8 cellular contexts compared by ENCODE assay signal in the genomic region with DNA sequence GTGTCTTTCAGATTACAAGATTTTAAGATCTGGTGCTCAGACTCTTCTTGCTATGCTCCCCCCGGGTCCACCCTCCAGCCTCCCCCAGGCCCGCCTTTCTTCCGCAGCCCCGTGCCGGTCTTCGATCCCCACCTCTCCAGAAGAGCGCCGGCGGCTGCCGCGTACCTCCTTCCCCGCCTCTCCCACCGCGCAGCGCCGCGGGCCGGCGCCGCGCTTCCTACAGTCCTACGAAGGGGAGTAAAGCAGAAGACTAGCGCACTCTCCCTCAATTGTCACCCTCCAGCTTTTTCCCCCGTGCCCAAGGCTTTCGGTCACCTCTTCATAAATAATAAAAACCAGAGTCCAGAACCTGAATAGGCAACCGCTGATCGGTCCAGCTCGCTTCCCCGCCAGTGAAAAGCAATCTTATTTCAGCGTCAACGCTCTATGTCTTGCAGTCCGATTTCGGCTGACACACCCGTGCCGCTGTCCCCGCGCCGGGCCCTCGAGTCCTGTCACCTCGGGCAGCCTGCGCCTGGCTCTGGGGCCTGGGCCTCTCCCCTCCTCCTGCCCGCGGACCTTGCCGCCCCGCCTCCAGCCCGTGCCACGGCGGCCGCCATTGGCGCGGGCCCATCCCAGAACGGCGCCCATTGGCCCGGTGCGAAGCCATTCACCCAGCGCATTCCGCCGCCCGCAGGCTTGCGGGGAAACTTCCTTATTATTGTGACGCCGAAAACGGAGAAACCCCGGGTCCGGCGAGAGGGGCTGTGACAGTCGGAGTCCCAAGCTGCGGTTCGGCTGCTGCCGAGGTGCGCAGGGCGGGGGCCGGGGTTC. TPM values are rescaled to one million over a fixed set of nuclear protein-coding genes. Genes with fewer than 3 reads are reported as not detected.
A peak's percentile ranks its signal among the peaks of the same experiment; 100 is the strongest.
DNase-seq lines count a peak whose midpoint lies in the region; ATAC-seq, FAIRE-seq and TF ChIP-seq lines count a peak whose summit lies in the region.

A gene (plus strand): TSS at position 694 of the 813 bp plus-strand sequence. CDS start 13,344 bp downstream, outside the sequence.

- no peak for TF ChIP-seq EP300 in esophagus muscularis mucosa (IDR thresholded peaks at IDR 0.05)

- H3K4me3 ChIP-seq in esophagus muscularis mucosa, result peak within 1 kb of the TSS; percentile 83 to 97 (median 91)

- in situ Hi-C loops in KBM-7 (cut with MboI; ENCODE audit: low pct_unique_long_range_greater_than_20kb, low sequenced_read_pairs), result no loop called here

- H3K27ac ChIP-seq in esophagus muscularis mucosa (replicated peaks in 1 of 4), result peak within 1 kb of the TSS; percentile 96 to 99 (median 98)

- TF ChIP-seq POLR2A in esophagus muscularis mucosa (IDR thresholded peaks at IDR 0.05; ENCODE audit: low read depth), result peak; percentile 6

- no peaks in the 10 kb centered on the region for H3K9me3 ChIP-seq in esophagus muscularis mucosa

- intact Hi-C loops in esophagus muscularis mucosa (cut with DNase I), result loop anchor here (5.0 kb wide), 2 partner anchors 65 to 70 kb away; a partner anchor contains a TSS

- H3K36me3 ChIP-seq in esophagus muscularis mucosa, result peaks cover 0 to 13% (median 11%) of the 10 kb centered on the region in 4 donors

- peak; percentile 98 for ATAC-seq in GM21723 (IDR thresholded peaks at IDR 0.05; ENCODE audit: unreplicated experiment)

- DNase-seq in DMS53 treated with DMSO at 0.1 percent for 48 hours (lab: John Stamatoyannopoulos, UW; ENCODE audit: unreplicated experiment) (peak; percentile 46), KBM-7 (peak; percentile 95), RCC 7860 (ENCODE audit: low spot score) (peak; percentile 69), activated T-helper 1 cell treated with Interleukin-2 at 50 U/mL for 16 hours (ENCODE audit: low read depth) (peak; percentile 84), esophagus muscularis mucosa (ENCODE audit: extremely low spot score) (peak; percentile 97), myocyte (ENCODE audit: low read depth) (peak; percentile 92)
- DNase-seq in stimulated activated CD8-positive, alpha-beta memory T cell treated with anti-CD3 and anti-CD28 coated beads, Interleukin-7, amount 100 ng/mL, for 4 hours (ENCODE audit: low read depth in 2 of 2), result peak; percentile 67 to 85

- peaks cover 10 to 51% (median 37%) of the 10 kb centered on the region in 4 donors for H3K4me1 ChIP-seq in esophagus muscularis mucosa

- 1% methylated on average over 29 of the region's 73 CpGs for WGBS in esophagus muscularis mucosa

- no peak for FAIRE-seq in RCC 7860 (lab: Jason Lieb, UNC)

- TF ChIP-seq CTCF in esophagus muscularis mucosa (IDR thresholded peaks at IDR 0.05), result peak in 1 of 3 experiments; percentile 29

- H3K27me3 ChIP-seq in esophagus muscularis mucosa, result no peaks in the 10 kb centered on the region

RNA-seq across cellular contexts. Expression of the gene that starts here (rescaled TPM):
- total RNA-seq in esophagus muscularis mucosa (10 to 100 TPM; 39.8 to 58.2 (median 51.2) TPM), myocyte (11.1 and 12.5 TPM in 2 replicates)
- 7.1 TPM for polyA plus RNA-seq in myocyte (2012)

Comparison
In these comparisons a context has a peak if more than half of its experiments do, and no peak if none do; other contexts are left out.
1. Peak in every context shown above with its lines: DNase-seq, ATAC-seq, H3K4me3 ChIP-seq and H3K27ac ChIP-seq.
2. DNase-seq: peak in every context shown above with its lines; median percentile 97 in esophagus muscularis mucosa; 95 in KBM-7; 92 in myocyte; 84 in activated T-helper 1 cell treated with Interleukin-2 at 50 U/mL for 16 hours; 76 in stimulated activated CD8-positive, alpha-beta memory T cell treated with anti-CD3 and anti-CD28 coated beads, Interleukin-7, amount 100 ng/mL, for 4 hours; 69 in RCC 7860; 46 in DMS53 treated with DMSO at 0.1 percent for 48 hours.